Comparison of ENCODE assay signal across 28 cellular contexts in the genomic region with DNA sequence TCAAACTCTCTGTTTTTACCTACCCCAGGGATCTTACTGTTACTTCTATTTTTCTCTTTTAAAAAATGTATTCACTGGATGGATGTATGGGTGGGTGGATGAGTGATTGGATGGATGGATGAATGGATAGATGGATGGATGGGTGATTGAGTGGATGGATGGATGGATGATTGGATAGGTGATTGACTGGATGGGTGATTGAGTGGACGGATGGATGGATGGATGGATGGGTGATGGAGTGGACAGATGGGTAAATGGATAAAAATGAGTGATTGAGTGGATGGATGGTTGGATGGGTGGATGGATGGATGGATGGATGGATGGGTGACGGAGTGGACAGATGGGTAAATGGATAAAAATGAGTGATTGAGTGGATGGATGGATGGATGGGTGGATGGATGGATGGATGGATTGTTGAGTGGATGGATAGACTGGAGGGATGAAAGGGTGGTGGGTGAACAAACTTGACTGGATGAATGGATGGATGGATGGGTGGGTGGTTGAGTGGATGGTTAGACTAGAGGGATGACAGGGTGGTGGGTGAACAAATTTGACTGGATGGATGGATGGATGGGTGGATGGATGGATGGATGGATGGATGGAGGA.
"Had no signal": no experiment of that assay in that cellular context is flagged by ENCODE, and none has a peak within 500 bp of the region (broad histone marks: within the 10 kb centered on the region; RNA-seq: fewer than 3 reads in every experiment).

No MANE protein-coding gene starts in this region.

- ATAC-seq: foreskin keratinocyte; gastroesophageal sphincter; heart left ventricle; left cardiac atrium; mucosa of descending colon; natural killer cell treated with Interleukin-12 subunit alpha and Interleukin-12 subunit beta and Interleukin-15 and Interleukin-18, amount 100 ng/mL, for 72 hours; psoas muscle; stimulated activated effector memory CD8-positive, alpha-beta T cell treated with anti-CD3 and anti-CD28 coated beads, Interleukin-12 subunit alpha, Interleukin-12 subunit beta, amount 100 ng/mL, for 72 hours had no signal

- H3K4me3 ChIP-seq: coronary artery, esophagus muscularis mucosa, gastroesophageal sphincter, heart left ventricle, hepatocyte, left lung, mucosa of descending colon, ovary, psoas muscle, right lobe of liver, smooth muscle cell, stomach, thyroid gland had no signal

- H3K27ac ChIP-seq: coronary artery, esophagus muscularis mucosa, foreskin keratinocyte, gastroesophageal sphincter, heart left ventricle, hepatocyte, left lung, ovary, psoas muscle, right lobe of liver, stomach had no signal

- H3K9me3 ChIP-seq: esophagus muscularis mucosa, gastroesophageal sphincter, heart left ventricle, left lung, mucosa of descending colon, ovary, psoas muscle, right lobe of liver, stomach, thyroid gland had no signal

- H3K79me2 ChIP-seq: hepatocyte had no signal

- H3K36me3 ChIP-seq: esophagus muscularis mucosa, gastroesophageal sphincter, heart left ventricle, left lung, ovary, right lobe of liver, stomach, thyroid gland had no signal

- FAIRE-seq: endothelial cell of umbilical vein, islet of Langerhans had no signal

- H2AFZ ChIP-seq: hepatocyte had no signal

- H3K4me3 Mint-ChIP-seq: mesothelial cell of epicardium; naive B cell; natural killer cell treated with Interleukin-12 subunit alpha and Interleukin-12 subunit beta and Interleukin-15 and Interleukin-18, amount 100 ng/mL, for 72 hours; stimulated activated effector memory CD8-positive, alpha-beta T cell treated with anti-CD3 and anti-CD28 coated beads, Interleukin-12 subunit alpha, Interleukin-12 subunit beta, amount 100 ng/mL, for 72 hours had no signal

- H3K27ac Mint-ChIP-seq: naive B cell; natural killer cell treated with Interleukin-12 subunit alpha and Interleukin-12 subunit beta and Interleukin-15 and Interleukin-18, amount 100 ng/mL, for 72 hours; stimulated activated effector memory CD8-positive, alpha-beta T cell treated with anti-CD3 and anti-CD28 coated beads, Interleukin-12 subunit alpha, Interleukin-12 subunit beta, amount 100 ng/mL, for 72 hours had no signal

- H3K27me3 ChIP-seq: foreskin keratinocyte, ovary, right lobe of liver, thyroid gland had no signal

- H3K4me1 ChIP-seq: esophagus muscularis mucosa, foreskin keratinocyte, gastroesophageal sphincter, heart left ventricle, left lung, psoas muscle, stomach had no signal

- H3K4me2 ChIP-seq: hepatocyte, smooth muscle cell had no signal

- H3K4me1 Mint-ChIP-seq: stimulated activated effector memory CD8-positive, alpha-beta T cell treated with anti-CD3 and anti-CD28 coated beads, Interleukin-12 subunit alpha, Interleukin-12 subunit beta, amount 100 ng/mL, for 72 hours had no signal

- H3K36me3 Mint-ChIP-seq: mesothelial cell of epicardium; naive B cell; natural killer cell treated with Interleukin-12 subunit alpha and Interleukin-12 subunit beta and Interleukin-15 and Interleukin-18, amount 100 ng/mL, for 72 hours; stimulated activated effector memory CD8-positive, alpha-beta T cell treated with anti-CD3 and anti-CD28 coated beads, Interleukin-12 subunit alpha, Interleukin-12 subunit beta, amount 100 ng/mL, for 72 hours had no signal

- DNase-seq: dermis blood vessel endothelial cell; effector memory CD4-positive, alpha-beta T cell; foreskin keratinocyte; heart left ventricle; left cardiac atrium; left lung; mesenchymal stem cell; mucosa of descending colon; naive B cell; occipital lobe; ovary; psoas muscle; right lobe of liver; stimulated activated CD4-positive, alpha-beta T cell treated with anti-CD3 and anti-CD28 coated beads, Interleukin-2, amount 100 ng/mL, for 24 hours; stimulated activated CD4-positive, alpha-beta T cell treated with anti-CD3 and anti-CD28 coated beads, Interleukin-4, amount 100 ng/mL, for 24 hours; stimulated activated naive CD4-positive, alpha-beta T cell treated with Interleukin-2 at 50 U/mL for 16 hours; stomach had no signal

- H3K9me3 Mint-ChIP-seq: mesothelial cell of epicardium; stimulated activated effector memory CD8-positive, alpha-beta T cell treated with anti-CD3 and anti-CD28 coated beads, Interleukin-12 subunit alpha, Interleukin-12 subunit beta, amount 100 ng/mL, for 72 hours had no signal
